8 cellular contexts compared by ENCODE assay signal in genomic region chr11:2886191-2886894, GRCh38. TPM values are rescaled to one million over a fixed set of nuclear protein-coding genes. Genes with fewer than 3 reads are reported as not detected.
DNase-seq lines count a peak whose midpoint lies in the region; ATAC-seq and TF ChIP-seq lines count a peak whose summit lies in the region.

No MANE protein-coding gene starts in this region.

- peak overlapping the region; percentile 53 to 72 (median 54) for H3K4me3 Mint-ChIP-seq in T-cell

- no peak overlapping the region for H3K4me3 ChIP-seq in BE2C (ENCODE audit: low read depth, low read length)
- peak overlapping the region; percentile 40 for H3K4me3 ChIP-seq in fibroblast of the aortic adventitia (ENCODE audit: low read depth, low read length)
- peak overlapping the region; percentile 34 to 49 for H3K4me3 ChIP-seq in prostate gland

- peaks cover 0 to 7% of the 10 kb centered on the region in 2 donors for H3K27me3 Mint-ChIP-seq in T-cell

- H3K9me3 ChIP-seq in BE2C (peaks cover 5% of the 10 kb centered on the region; the same call in 1 of the 2 replicates), prostate gland (no peaks in the 10 kb centered on the region)

- H3K4me1 ChIP-seq in BE2C (no peaks in the 10 kb centered on the region), prostate gland (replicated peaks) (peaks cover 9% of the 10 kb centered on the region)

- H3K27ac Mint-ChIP-seq in T-cell = peak overlapping the region in 1 of 2 donors; percentile 72

- H3K36me3 ChIP-seq in BE2C = no peaks in the 10 kb centered on the region
- no peaks in the 10 kb centered on the region for H3K36me3 ChIP-seq in prostate gland

- ATAC-seq in GM19438 (IDR thresholded peaks at IDR 0.05; ENCODE audit: low read depth, unreplicated experiment) (peak; percentile 3), T-cell (replicated peaks in 1 of 4) (peak in 1 of 4 experiments; percentile 1), HG02852 (IDR thresholded peaks at IDR 0.05; ENCODE audit: unreplicated experiment) (no peak)

- peaks cover 16% of the 10 kb centered on the region for H3K27me3 ChIP-seq in BE2C
- no peaks in the 10 kb centered on the region for H3K27me3 ChIP-seq in prostate gland (replicated peaks; ENCODE audit: insufficient read depth)

- intact Hi-C loops in prostate gland (cut with DNase I) = loop anchor here (5.0 to 10.0 kb wide), 3 partner anchors 459 to 1122 kb away; partner anchors contain the start of gene CTSD

- POLR2A ChIA-PET in T-cell (lab: Charles Lee) = no interaction called here

- H3K9me3 Mint-ChIP-seq in T-cell = no peaks in the 10 kb centered on the region

- peaks cover 20 to 30% (median 24%) of the 10 kb centered on the region in 3 donors for H3K4me1 Mint-ChIP-seq in T-cell

- no peaks in the 10 kb centered on the region for H3K36me3 Mint-ChIP-seq in T-cell

- in situ Hi-C loops in ACHN (cut with HindIII; ENCODE audit: low pct_ligation_motif_present, low pct_unique_long_range_greater_than_20kb, low sequenced_read_pairs) = no loop called here

- TF ChIP-seq CTCF in BE2C (IDR thresholded peaks at IDR 0.05; ENCODE audit: low read depth, low read length) = peak; percentile 6; the same call in 1 of the 2 replicates
- peak; percentile 18 for TF ChIP-seq CTCF in fibroblast of the aortic adventitia (IDR thresholded peaks at IDR 0.05; ENCODE audit: insufficient read depth, low read length)
- TF ChIP-seq CTCF in prostate gland (IDR thresholded peaks at IDR 0.05) = peak in 1 of 4 experiments; percentile 44

- WGBS in prostate gland = 27% methylated on average over 29 of the region's 49 CpGs

- H3K27ac ChIP-seq in prostate gland = peak overlapping the region; percentile 59 to 83

- peak; percentile 45 for DNase-seq in BE2C
- peak in 7 of 34 experiments; percentile 17 to 34 (median 24) for DNase-seq in T-cell
- peak; percentile 13 for DNase-seq in fibroblast of the aortic adventitia (ENCODE audit: low read depth)
- DNase-seq in prostate gland (ENCODE audit: low spot score) = no peak
- DNase-seq in SIG-M5 (lab: John Stamatoyannopoulos, UW) = no peak
- DNase-seq in ACHN = no peak

- CTCF ChIA-PET in T-cell (lab: Charles Lee) = interaction anchor here in 1 of 2 donors (3.0 kb wide), 1 partner anchor 353 kb away, joined by 32 read pairs; no protein-coding TSS in a partner anchor

- TF ChIP-seq POLR2A in prostate gland (IDR thresholded peaks at IDR 0.05) = no peak

RNA-seq across cellular contexts. Expression of gene CDKN1C, which starts 0.8 kb away (rescaled TPM):
- 3.6 TPM for polyA plus RNA-seq in BE2C (2012; ENCODE audit: insufficient read depth, insufficient read length, low read depth)
- total RNA-seq in T-cell (1 to 10 TPM; 2.1 to 7.0 (median 5.3) TPM), fibroblast of the aortic adventitia (ENCODE audit: low replicate concordance) (4.2 and 76.6 TPM in 2 replicates), prostate gland (10 to 100 TPM; 36.5 to 42.7 TPM)

RNA-seq across cellular contexts. Expression of gene PHLDA2, which starts 42.9 kb away (rescaled TPM):
- polyA plus RNA-seq in BE2C (2012; ENCODE audit: insufficient read depth, insufficient read length, low read depth) = not detected
- total RNA-seq in T-cell (1 to 10 TPM in 1 of 5 donors, under 1 TPM in 4; 0.65 to 1.3 (median 0.79) TPM), fibroblast of the aortic adventitia (ENCODE audit: low replicate concordance) (1.2 and 3.8 TPM in 2 replicates), prostate gland (10 to 100 TPM; 12.4 to 20.4 TPM)

Comparison
In these comparisons a context has a peak if more than half of its experiments do, and no peak if none do; other contexts are left out.
1. DNase-seq: peak in BE2C (single experiment) and fibroblast of the aortic adventitia (single experiment); none in prostate gland (single experiment), SIG-M5 (single experiment) and ACHN (single experiment).